25 cellular contexts compared by ENCODE assay signal in genomic region chrX:40243699-40244098, GRCh38.
DNase-seq lines count a peak whose midpoint lies in the region; ATAC-seq, FAIRE-seq and TF ChIP-seq lines count a peak whose summit lies in the region.
"Had no signal": no experiment of that assay in that cellular context is flagged by ENCODE, and none has a peak within 500 bp of the region (broad histone marks: within the 10 kb centered on the region; RNA-seq: fewer than 3 reads in every experiment).

No MANE protein-coding gene starts in this region.

- intact Hi-C loops in activated CD4-positive, alpha-beta T cell treated with anti-CD3 and anti-CD28 coated beads, Interleukin-2, amount 10 ng/mL, durations not matched to agents 24 days and 14 days (cut with micrococcal nuclease) = no loop called here

- no peaks in the 10 kb centered on the region for H3K36me3 ChIP-seq in HEK293 (ENCODE audit: control insufficient read depth in 2 of 2, insufficient read depth in 1 of 2, low read length in 2 of 2)
- H3K36me3 ChIP-seq: sigmoid colon, uterus had no signal

- H3K36me3 Mint-ChIP-seq in neural crest cell (ENCODE audit: low read depth) = no peaks in the 10 kb centered on the region
- H3K36me3 Mint-ChIP-seq in activated CD4-positive, alpha-beta T cell treated with anti-CD3 and anti-CD28 coated beads, Interleukin-2, amount 10 ng/mL, durations not matched to agents 24 days and 14 days (ENCODE audit: low read depth) = no peaks in the 10 kb centered on the region
- no peaks in the 10 kb centered on the region for H3K36me3 Mint-ChIP-seq in natural killer cell treated with Interleukin-12 subunit alpha and Interleukin-12 subunit beta and Interleukin-15 and Interleukin-18, amount 100 ng/mL, for 72 hours

- FAIRE-seq in A549 (lab: Jason Lieb, UNC) = no peak
- FAIRE-seq: A204.1, endometrium had no signal

- CTCF ChIA-PET in A549 (lab: Yijun Ruan, JAX) = no interaction called here
- CTCF ChIA-PET in HEK293 (lab: Yijun Ruan, JAX) = no interaction called here

- H3K4me3 ChIP-seq in A549 (no peak overlapping the region), HEK293 (ENCODE audit: low read depth, low read length) (no peak overlapping the region), epithelial cell of esophagus (ENCODE audit: low read length) (no peak overlapping the region)
- H3K4me3 ChIP-seq: mucosa of descending colon, sigmoid colon, uterus had no signal

- TF ChIP-seq CTCF in A549 (IDR thresholded peaks at IDR 0.05) = no peak
- TF ChIP-seq CTCF in HEK293 (tag by site-specific recombination; IDR thresholded peaks at IDR 0.05) = no peak
- no peak for TF ChIP-seq CTCF in epithelial cell of esophagus (IDR thresholded peaks at IDR 0.05; ENCODE audit: insufficient read depth, low read depth, low read length, missing control alignments)
- no peak for TF ChIP-seq CTCF in neural crest cell (conservative IDR thresholded peaks at IDR 0.05)

- peaks cover 34% of the 10 kb centered on the region for H3K4me1 Mint-ChIP-seq in neural crest cell
- H3K4me1 Mint-ChIP-seq in activated CD4-positive, alpha-beta T cell treated with anti-CD3 and anti-CD28 coated beads, Interleukin-2, amount 10 ng/mL, durations not matched to agents 24 days and 14 days = peaks cover 7% of the 10 kb centered on the region
- peaks cover 6 to 8% of the 10 kb centered on the region in 2 donors for H3K4me1 Mint-ChIP-seq in natural killer cell treated with Interleukin-12 subunit alpha and Interleukin-12 subunit beta and Interleukin-15 and Interleukin-18, amount 100 ng/mL, for 72 hours (ENCODE audit: low read depth in 2 of 2)

- H3K27ac ChIP-seq in A549 (no peak overlapping the region), HEK293 (ENCODE audit: extremely low read depth, low read depth, low read length) (no peak overlapping the region)
- H3K27ac ChIP-seq: sigmoid colon, uterus, VCaP had no signal

- DNase-seq in A549 (ENCODE audit: low read depth in 1 of 2, low spot score in 1 of 2) = no peak
- DNase-seq in epithelial cell of esophagus (ENCODE audit: low read depth) = peak; percentile 1
- peak; percentile 32 for DNase-seq in neural crest cell (ENCODE audit: low read depth, low spot score)
- no peak for DNase-seq in medulla oblongata (ENCODE audit: extremely low spot score)
- DNase-seq in activated CD4-positive, alpha-beta T cell treated with anti-CD3 and anti-CD28 coated beads, Interleukin-2, amount 10 ng/mL, durations not matched to agents 24 days and 14 days = no peak
- no peak for DNase-seq in natural killer cell treated with Interleukin-12 subunit alpha and Interleukin-12 subunit beta and Interleukin-15 and Interleukin-18, amount 100 ng/mL, for 72 hours (ENCODE audit: low spot score)
- DNase-seq: activated CD4-positive, alpha-beta T cell treated with anti-CD3 and anti-CD28 coated beads, Interleukin-2, amount 10 ng/mL, durations not matched to agents 7 days and 5 days; activated naive CD4-positive, alpha-beta T cell; activated T-cell treated with anti-CD3 and anti-CD28 coated beads, Interleukin-2, amount 50 U/mL, for 72 hours; GDM1; Karpas-422; mucosa of descending colon; NCI-H1417 treated with DMSO at 0.1 percent for 48 hours; NCI-H2081; sigmoid colon; stimulated activated CD4-positive, alpha-beta T cell treated with anti-CD3 and anti-CD28 coated beads, Interleukin-15, amount 100 ng/mL, for 24 hours; stimulated activated naive CD4-positive, alpha-beta T cell treated with Interleukin-2 at 50 U/mL for 16 hours; uterus had no signal

- no peaks in the 10 kb centered on the region for H3K9me3 Mint-ChIP-seq in neural crest cell
- H3K9me3 Mint-ChIP-seq in activated CD4-positive, alpha-beta T cell treated with anti-CD3 and anti-CD28 coated beads, Interleukin-2, amount 10 ng/mL, durations not matched to agents 24 days and 14 days = no peaks in the 10 kb centered on the region
- H3K9me3 Mint-ChIP-seq in natural killer cell treated with Interleukin-12 subunit alpha and Interleukin-12 subunit beta and Interleukin-15 and Interleukin-18, amount 100 ng/mL, for 72 hours = no peaks in the 10 kb centered on the region
- H3K9me3 Mint-ChIP-seq: activated CD4-positive, alpha-beta T cell treated with anti-CD3 and anti-CD28 coated beads, Interleukin-2, amount 10 ng/mL, durations not matched to agents 7 days and 5 days; activated T-cell treated with anti-CD3 and anti-CD28 coated beads, Interleukin-2, amount 50 U/mL, for 72 hours had no signal

- H3K4me3 Mint-ChIP-seq in neural crest cell = peak overlapping the region; percentile 58
- H3K4me3 Mint-ChIP-seq in activated CD4-positive, alpha-beta T cell treated with anti-CD3 and anti-CD28 coated beads, Interleukin-2, amount 10 ng/mL, durations not matched to agents 24 days and 14 days = no peak overlapping the region
- no peak overlapping the region for H3K4me3 Mint-ChIP-seq in natural killer cell treated with Interleukin-12 subunit alpha and Interleukin-12 subunit beta and Interleukin-15 and Interleukin-18, amount 100 ng/mL, for 72 hours
- H3K4me3 Mint-ChIP-seq: activated CD4-positive, alpha-beta T cell treated with anti-CD3 and anti-CD28 coated beads, Interleukin-2, amount 10 ng/mL, durations not matched to agents 7 days and 5 days; activated T-cell treated with anti-CD3 and anti-CD28 coated beads, Interleukin-2, amount 50 U/mL, for 72 hours had no signal

- H3K9me3 ChIP-seq in A549 = no peaks in the 10 kb centered on the region
- no peaks in the 10 kb centered on the region for H3K9me3 ChIP-seq in HEK293 (ENCODE audit: control insufficient read depth, insufficient read depth, low read depth, low read length)
- H3K9me3 ChIP-seq: mucosa of descending colon, sigmoid colon, uterus had no signal

- TF ChIP-seq EP300 in A549 (IDR thresholded peaks at IDR 0.05) = no peak

- TF ChIP-seq POLR2A in A549 (IDR thresholded peaks at IDR 0.05; ENCODE audit: low read length) = no peak

- H3K4me1 ChIP-seq in A549 (no peaks in the 10 kb centered on the region), HEK293 (ENCODE audit: control insufficient read depth, insufficient read depth, low read length) (no peaks in the 10 kb centered on the region)
- H3K4me1 ChIP-seq: uterus had no signal

- ATAC-seq in A549 (no peak), HG02885 (IDR thresholded peaks at IDR 0.05; ENCODE audit: poor library complexity, unreplicated experiment) (no peak)
- no peak for ATAC-seq in natural killer cell treated with Interleukin-12 subunit alpha and Interleukin-12 subunit beta and Interleukin-15 and Interleukin-18, amount 100 ng/mL, for 72 hours
- ATAC-seq: activated T-cell treated with anti-CD3 and anti-CD28 coated beads, Interleukin-2, amount 50 U/mL, for 72 hours; HCT116; mucosa of descending colon had no signal

- H3K27me3 Mint-ChIP-seq in neural crest cell (ENCODE audit: low read depth) = no peaks in the 10 kb centered on the region
- H3K27me3 Mint-ChIP-seq in activated CD4-positive, alpha-beta T cell treated with anti-CD3 and anti-CD28 coated beads, Interleukin-2, amount 10 ng/mL, durations not matched to agents 24 days and 14 days = peaks cover 6% of the 10 kb centered on the region
- H3K27me3 Mint-ChIP-seq in natural killer cell treated with Interleukin-12 subunit alpha and Interleukin-12 subunit beta and Interleukin-15 and Interleukin-18, amount 100 ng/mL, for 72 hours = peaks cover 8 to 21% of the 10 kb centered on the region in 2 donors
- H3K27me3 Mint-ChIP-seq: activated CD4-positive, alpha-beta T cell treated with anti-CD3 and anti-CD28 coated beads, Interleukin-2, amount 10 ng/mL, durations not matched to agents 7 days and 5 days had no signal

- TF ChIP-seq RAD21 in A549 (conservative IDR thresholded peaks at IDR 0.05 in 1 of 2, IDR thresholded peaks at IDR 0.05 in 1 of 2) = no peak

- POLR2A ChIA-PET in A549 (lab: Yijun Ruan, JAX) (no interaction called here), HEK293 (lab: Yijun Ruan, JAX) (no interaction called here)

- WGBS in A549 (ENCODE audit: missing lambda C conversion rate) = 84% methylated on average over 12 of the region's 12 CpGs

- peak overlapping the region; percentile 53 for H3K27ac Mint-ChIP-seq in neural crest cell (ENCODE audit: unreplicated experiment)
- no peak overlapping the region for H3K27ac Mint-ChIP-seq in activated CD4-positive, alpha-beta T cell treated with anti-CD3 and anti-CD28 coated beads, Interleukin-2, amount 10 ng/mL, durations not matched to agents 24 days and 14 days
- H3K27ac Mint-ChIP-seq in natural killer cell treated with Interleukin-12 subunit alpha and Interleukin-12 subunit beta and Interleukin-15 and Interleukin-18, amount 100 ng/mL, for 72 hours = no peak overlapping the region
- H3K27ac Mint-ChIP-seq: activated CD4-positive, alpha-beta T cell treated with anti-CD3 and anti-CD28 coated beads, Interleukin-2, amount 10 ng/mL, durations not matched to agents 7 days and 5 days; activated T-cell treated with anti-CD3 and anti-CD28 coated beads, Interleukin-2, amount 50 U/mL, for 72 hours; progenitor cell of endocrine pancreas had no signal

- H3K4me2 ChIP-seq in A549 = no peak overlapping the region

TF ChIP-seq in A549, 52 proteins besides CTCF, POLR2A, EP300 and RAD21:
- TF ChIP-seq CHD4 (IDR thresholded peaks at IDR 0.05; ENCODE audit: borderline replicate concordance) (no peak), MYC (IDR thresholded peaks at IDR 0.05; ENCODE audit: borderline replicate concordance, low read length) (no peak), ZFP36 (IDR thresholded peaks at IDR 0.05; ENCODE audit: borderline replicate concordance, partially characterized antibody) (no peak), MAFK (IDR thresholded peaks at IDR 0.05; ENCODE audit: partially characterized antibody) (peak; percentile 83)
- TF ChIP-seq, protein P1, sequence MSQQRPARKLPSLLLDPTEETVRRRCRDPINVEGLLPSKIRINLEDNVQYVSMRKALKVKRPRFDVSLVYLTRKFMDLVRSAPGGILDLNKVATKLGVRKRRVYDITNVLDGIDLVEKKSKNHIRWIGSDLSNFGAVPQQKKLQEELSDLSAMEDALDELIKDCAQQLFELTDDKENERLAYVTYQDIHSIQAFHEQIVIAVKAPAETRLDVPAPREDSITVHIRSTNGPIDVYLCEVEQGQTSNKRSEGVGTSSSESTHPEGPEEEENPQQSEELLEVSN (IDR thresholded peaks at IDR 0.05; ENCODE audit: borderline replicate concordance, low read depth) = no peak

TF ChIP-seq in HEK293, 187 proteins besides CTCF, POLR2A, EP300 and RAD21:
- no peak for TF ChIP-seq ZNF112 (tag by site-specific recombination; IDR thresholded peaks at IDR 0.05)
- TF ChIP-seq ZNF529 (tag by site-specific recombination; IDR thresholded peaks at IDR 0.05; ENCODE audit: insufficient replicate concordance) = no peak
- no peak for TF ChIP-seq KLF9 (tag by site-specific recombination; IDR thresholded peaks at IDR 0.05; ENCODE audit: low read depth)
- TF ChIP-seq TRIM28 (IDR thresholded peaks at IDR 0.05; ENCODE audit: borderline replicate concordance, low read length) = peak; percentile 89
- TF ChIP-seq ZNF302 (tag by site-specific recombination; IDR thresholded peaks at IDR 0.05; ENCODE audit: low read depth) = no peak
- TF ChIP-seq MEIS1 (CRISPR knock-in tag; IDR thresholded peaks at IDR 0.05; ENCODE audit: borderline replicate concordance) = no peak

Comparison
In these comparisons a context has a peak if more than half of its experiments do, and no peak if none do; other contexts are left out.
1. DNase-seq: peak in epithelial cell of esophagus (single experiment) and neural crest cell (single experiment); none in A549 (0 of 2), medulla oblongata (single experiment), activated CD4-positive, alpha-beta T cell treated with anti-CD3 and anti-CD28 coated beads, Interleukin-2, amount 10 ng/mL, durations not matched to agents 24 days and 14 days (single experiment) and natural killer cell treated with Interleukin-12 subunit alpha and Interleukin-12 subunit beta and Interleukin-15 and Interleukin-18, amount 100 ng/mL, for 72 hours (single experiment).